23 cellular contexts compared by ENCODE assay signal in genomic region chr3:72914383-72914782, GRCh38.
"Had no signal": no experiment of that assay in that cellular context is flagged by ENCODE, and none has a peak within 500 bp of the region (broad histone marks: within the 10 kb centered on the region; RNA-seq: fewer than 3 reads in every experiment).

No MANE protein-coding gene starts in this region.

- DNase-seq: colonic mucosa; cortex of kidney; effector CD8-positive, alpha-beta T cell; effector memory CD8-positive, alpha-beta T cell; endodermal cell; erythroblast; esophagus squamous epithelium; foreskin fibroblast; foreskin melanocyte; gastrocnemius medialis; glutamatergic neuron; head of caudate nucleus; heart right ventricle; hippocampal formation; left cardiac atrium; left lung; left ventricle myocardium superior; lower lobe of right lung; mesenchymal stem cell; midbrain had no signal

- H3K9me3 ChIP-seq: colonic mucosa, esophagus squamous epithelium, gastrocnemius medialis, heart right ventricle, left lung, lower lobe of right lung had no signal

- H3K27me3 Mint-ChIP-seq: dendritic cell treated with granulocyte-macrophage colony-stimulating factor and Interleukin-4, amounts not matched to agents 40 ng/mL and 50 ng/mL, for 4 days had no signal

- H3K4me1 Mint-ChIP-seq: endodermal cell had no signal

- H3K4me1 ChIP-seq: colonic mucosa, esophagus squamous epithelium, gastrocnemius medialis, heart right ventricle, left lung, lower lobe of right lung had no signal

- H3K27ac ChIP-seq: colonic mucosa, epithelial cell of prostate, esophagus squamous epithelium, gastrocnemius medialis, left lung, lower lobe of right lung had no signal

- ATAC-seq: effector memory CD8-positive, alpha-beta T cell; esophagus mucosa; gastrocnemius medialis; heart right ventricle; left cardiac atrium; left lung; left ventricle myocardium superior; lower lobe of right lung had no signal

- H3K4me3 ChIP-seq: colonic mucosa, esophagus squamous epithelium, gastrocnemius medialis, heart right ventricle, left lung, lower lobe of right lung had no signal

- H3K27ac Mint-ChIP-seq: dendritic cell treated with granulocyte-macrophage colony-stimulating factor and Interleukin-4, amounts not matched to agents 40 ng/mL and 50 ng/mL, for 4 days; effector memory CD8-positive, alpha-beta T cell; endodermal cell had no signal

- H3K4me3 Mint-ChIP-seq: dendritic cell treated with granulocyte-macrophage colony-stimulating factor and Interleukin-4, amounts not matched to agents 40 ng/mL and 50 ng/mL, for 4 days; effector memory CD8-positive, alpha-beta T cell; endodermal cell had no signal

- H3K27me3 ChIP-seq: colonic mucosa, esophagus squamous epithelium, gastrocnemius medialis, heart right ventricle, left lung had no signal

- H3K36me3 ChIP-seq: colonic mucosa, esophagus squamous epithelium, gastrocnemius medialis, left lung, lower lobe of right lung had no signal

- H3K9me3 Mint-ChIP-seq: dendritic cell treated with granulocyte-macrophage colony-stimulating factor and Interleukin-4, amounts not matched to agents 40 ng/mL and 50 ng/mL, for 4 days; effector memory CD8-positive, alpha-beta T cell; endodermal cell had no signal
